8 cellular contexts compared by ENCODE assay signal in genomic region chr3:69088033-69088432, GRCh38. TPM values are rescaled to one million over a fixed set of nuclear protein-coding genes. Genes with fewer than 3 reads are reported as not detected.
DNase-seq lines count a peak whose midpoint lies in the region; ATAC-seq and TF ChIP-seq lines count a peak whose summit lies in the region.

No MANE protein-coding gene starts in this region.

- peaks cover 53% of the 10 kb centered on the region for H3K4me1 Mint-ChIP-seq in activated T-helper 17 cell treated with anti-CD3 and anti-CD28 coated beads, Interleukin-2, amount 50 U/mL, for 72 hours

- no peaks in the 10 kb centered on the region for H3K9me3 Mint-ChIP-seq in activated T-helper 17 cell treated with anti-CD3 and anti-CD28 coated beads, Interleukin-2, amount 50 U/mL, for 72 hours

- DNase-seq in GM12864 (ENCODE audit: low read depth) (no peak), left colon (no peak), NCI-H446 treated with DMSO at 0.1 percent for 48 hours (lab: John Stamatoyannopoulos, UW) (no peak), NCI-H345 treated with DMSO at 0.1 percent for 48 hours (lab: John Stamatoyannopoulos, UW; ENCODE audit: unreplicated experiment) (no peak), omental fat pad (ENCODE audit: low spot score) (no peak)

- peak overlapping the region; percentile 40 for H3K4me3 ChIP-seq in GM12864 (ENCODE audit: low read depth, low read length)

- no peaks in the 10 kb centered on the region for H3K27me3 Mint-ChIP-seq in activated T-helper 17 cell treated with anti-CD3 and anti-CD28 coated beads, Interleukin-2, amount 50 U/mL, for 72 hours

- peaks cover 84% of the 10 kb centered on the region for H3K36me3 Mint-ChIP-seq in activated T-helper 17 cell treated with anti-CD3 and anti-CD28 coated beads, Interleukin-2, amount 50 U/mL, for 72 hours (ENCODE audit: low read depth)

- TF ChIP-seq CTCF in GM12864 (IDR thresholded peaks at IDR 0.05; ENCODE audit: low read depth, low read length, missing control alignments) (no peak), omental fat pad (IDR thresholded peaks at IDR 0.05) (no peak)

- intact Hi-C loops in left colon (cut with DNase I, micrococcal nuclease), result no loop called here

- peak overlapping the region; percentile 90 for H3K4me3 Mint-ChIP-seq in activated T-helper 17 cell treated with anti-CD3 and anti-CD28 coated beads, Interleukin-2, amount 50 U/mL, for 72 hours

- ATAC-seq in HG02678 (IDR thresholded peaks at IDR 0.05; ENCODE audit: unreplicated experiment) (peak; percentile 28), left colon (peak; percentile 9), HG02571 (IDR thresholded peaks at IDR 0.05; ENCODE audit: unreplicated experiment) (no peak), omental fat pad (ENCODE audit: low FRiP score) (no peak)
- peak; percentile 33 for ATAC-seq in activated T-helper 17 cell treated with anti-CD3 and anti-CD28 coated beads, Interleukin-2, amount 50 U/mL, for 72 hours (replicated peaks)

- H3K27ac Mint-ChIP-seq in activated T-helper 17 cell treated with anti-CD3 and anti-CD28 coated beads, Interleukin-2, amount 50 U/mL, for 72 hours, result peak overlapping the region; percentile 96

RNA-seq across cellular contexts. Expression of gene ARL6IP5, which starts 3.3 kb away (rescaled TPM):
- 100 to 1,000 TPM; 109 to 172 TPM for total RNA-seq in activated T-helper 17 cell treated with anti-CD3 and anti-CD28 coated beads, Interleukin-2, amount 50 U/mL, for 72 hours
- 100 to 1,000 TPM; 118 to 143 TPM for total RNA-seq in left colon
- 100 to 1,000 TPM; 113 to 215 (median 199) TPM for total RNA-seq in omental fat pad

RNA-seq across cellular contexts. Expression of gene UBA3, which starts 7.9 kb away (rescaled TPM):
- 10 to 100 TPM; 68.0 to 95.2 TPM for total RNA-seq in activated T-helper 17 cell treated with anti-CD3 and anti-CD28 coated beads, Interleukin-2, amount 50 U/mL, for 72 hours
- total RNA-seq in left colon (10 to 100 TPM; 46.7 to 47.6 TPM), omental fat pad (10 to 100 TPM; 39.1 to 78.8 (median 42.6) TPM)

RNA-seq across cellular contexts. Expression of gene LMOD3, which starts 34.4 kb away (rescaled TPM):
- not detected for total RNA-seq in activated T-helper 17 cell treated with anti-CD3 and anti-CD28 coated beads, Interleukin-2, amount 50 U/mL, for 72 hours
- total RNA-seq in left colon, result under 1 TPM in 1 of 2 donors, not detected in 1; 0.17 TPM
- not detected for total RNA-seq in omental fat pad

RNA-seq across cellular contexts. Expression of gene TMF1, which starts 35.9 kb away (rescaled TPM):
- 10 to 100 TPM; 42.6 to 84.7 TPM for total RNA-seq in activated T-helper 17 cell treated with anti-CD3 and anti-CD28 coated beads, Interleukin-2, amount 50 U/mL, for 72 hours
- total RNA-seq in left colon (10 to 100 TPM; 44.7 to 47.2 TPM), omental fat pad (10 to 100 TPM; 27.6 to 41.8 (median 30.2) TPM)

Comparison
In these comparisons a context has a peak if more than half of its experiments do, and no peak if none do; other contexts are left out.
1. ATAC-seq: peak in HG02678 (single experiment), activated T-helper 17 cell treated with anti-CD3 and anti-CD28 coated beads, Interleukin-2, amount 50 U/mL, for 72 hours (single experiment) and left colon (single experiment); none in HG02571 (single experiment) and omental fat pad (single experiment).